ENCODE assay signal across 1 cellular context in genomic region chr2:37201766-37202165, GRCh38.
TF ChIP-seq lines count a peak whose summit lies in the region.

No MANE protein-coding gene starts in this region.

TF ChIP-seq in IMR-90, 13 proteins besides CTCF, POLR2A, EP300 and RAD21:
- no peak for TF ChIP-seq USF2 (IDR thresholded peaks at IDR 0.05; ENCODE audit: low read depth, low read length)
- TF ChIP-seq BHLHE40 (IDR thresholded peaks at IDR 0.05; ENCODE audit: low read depth, low read length): no peak
- no peak for TF ChIP-seq NFE2L2 (IDR thresholded peaks at IDR 0.05; ENCODE audit: low read depth, low read length)
- no peak for TF ChIP-seq RFX5 (IDR thresholded peaks at IDR 0.05; ENCODE audit: low read depth, low read length)
- TF ChIP-seq CEBPB (IDR thresholded peaks at IDR 0.05; ENCODE audit: low read depth, low read length): no peak
- TF ChIP-seq SMC3 (IDR thresholded peaks at IDR 0.05; ENCODE audit: low read depth, low read length): no peak
- TF ChIP-seq MAFK (IDR thresholded peaks at IDR 0.05; ENCODE audit: low read depth, low read length): no peak
- no peak for TF ChIP-seq CHD1 (IDR thresholded peaks at IDR 0.05; ENCODE audit: low read depth, low read length)
- no peak for TF ChIP-seq MAZ (IDR thresholded peaks at IDR 0.05; ENCODE audit: borderline replicate concordance, low read depth, low read length)
- TF ChIP-seq ELK1 (IDR thresholded peaks at IDR 0.05; ENCODE audit: borderline replicate concordance, low read depth, low read length): no peak
- TF ChIP-seq MXI1 (IDR thresholded peaks at IDR 0.05; ENCODE audit: borderline replicate concordance, low read depth, low read length): no peak
- TF ChIP-seq FOS (IDR thresholded peaks at IDR 0.05; ENCODE audit: low read depth, low read length): no peak
- TF ChIP-seq RCOR1 (IDR thresholded peaks at IDR 0.05; ENCODE audit: insufficient replicate concordance, low read length): no peak
